In the genomic region with DNA sequence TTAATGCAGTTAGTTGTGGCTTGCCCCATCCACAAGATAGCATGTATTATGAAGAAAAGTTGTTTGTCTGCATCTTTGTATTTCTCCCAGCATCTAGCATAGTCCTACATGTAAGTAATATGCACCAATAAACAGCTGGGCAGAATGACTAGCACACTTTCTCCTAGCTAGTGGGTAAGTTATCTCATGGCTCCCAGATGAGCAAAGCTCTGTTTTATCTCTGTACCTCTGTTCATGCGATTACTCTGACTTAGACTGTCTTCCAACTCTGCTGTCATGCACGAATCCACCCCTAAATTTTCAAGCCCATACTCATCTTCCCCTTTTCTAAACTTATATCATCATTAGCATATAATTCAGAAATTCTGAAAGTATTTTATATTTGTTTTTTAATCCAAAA, we compare ENCODE assay signal across 1 cellular context.
TF ChIP-seq lines count a peak whose summit lies in the region.

No MANE protein-coding gene starts in this region.

TF ChIP-seq in SK-N-SH treated with all-trans-retinoic acid at 6 μM for 48 hours, 23 proteins besides CTCF, POLR2A, EP300 and RAD21 (continued from another document):
- TF ChIP-seq, protein P1, sequence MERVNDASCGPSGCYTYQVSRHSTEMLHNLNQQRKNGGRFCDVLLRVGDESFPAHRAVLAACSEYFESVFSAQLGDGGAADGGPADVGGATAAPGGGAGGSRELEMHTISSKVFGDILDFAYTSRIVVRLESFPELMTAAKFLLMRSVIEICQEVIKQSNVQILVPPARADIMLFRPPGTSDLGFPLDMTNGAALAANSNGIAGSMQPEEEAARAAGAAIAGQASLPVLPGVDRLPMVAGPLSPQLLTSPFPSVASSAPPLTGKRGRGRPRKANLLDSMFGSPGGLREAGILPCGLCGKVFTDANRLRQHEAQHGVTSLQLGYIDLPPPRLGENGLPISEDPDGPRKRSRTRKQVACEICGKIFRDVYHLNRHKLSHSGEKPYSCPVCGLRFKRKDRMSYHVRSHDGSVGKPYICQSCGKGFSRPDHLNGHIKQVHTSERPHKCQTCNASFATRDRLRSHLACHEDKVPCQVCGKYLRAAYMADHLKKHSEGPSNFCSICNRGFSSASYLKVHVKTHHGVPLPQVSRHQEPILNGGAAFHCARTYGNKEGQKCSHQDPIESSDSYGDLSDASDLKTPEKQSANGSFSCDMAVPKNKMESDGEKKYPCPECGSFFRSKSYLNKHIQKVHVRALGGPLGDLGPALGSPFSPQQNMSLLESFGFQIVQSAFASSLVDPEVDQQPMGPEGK (CRISPR knock-in tag; IDR thresholded peaks at IDR 0.05; ENCODE audit: borderline replicate concordance): no peak
- TF ChIP-seq TOX (CRISPR knock-in tag; IDR thresholded peaks at IDR 0.05; ENCODE audit: borderline replicate concordance) (no peak), BACH2 (CRISPR knock-in tag; IDR thresholded peaks at IDR 0.05; ENCODE audit: borderline replicate concordance) (no peak), ZFP3 (CRISPR knock-in tag; IDR thresholded peaks at IDR 0.05) (no peak), ZNF8 (CRISPR knock-in tag; IDR thresholded peaks at IDR 0.05) (no peak), GLIS3 (CRISPR knock-in tag; IDR thresholded peaks at IDR 0.05) (no peak)
